Comparison of ENCODE assay signal across 8 cellular contexts in genomic region chr12:24948452-24948815, GRCh38. TPM values are rescaled to one million over a fixed set of nuclear protein-coding genes. Genes with fewer than 3 reads are reported as not detected.
A peak's percentile ranks its signal among the peaks of the same experiment; 100 is the strongest.
DNase-seq lines count a peak whose midpoint lies in the region; ATAC-seq and TF ChIP-seq lines count a peak whose summit lies in the region.

No MANE protein-coding gene starts in this region.

- peak; percentile 31 for DNase-seq in CD1c-positive myeloid dendritic cell (ENCODE audit: extremely low spot score)
- DNase-seq in NB4 (ENCODE audit: low read depth), result peak; percentile 76
- no peak for DNase-seq in astrocyte of the cerebellum (ENCODE audit: low read depth)
- no peak for DNase-seq in immature natural killer cell
- DNase-seq in stimulated activated CD4-positive, alpha-beta T cell treated with anti-CD3 and anti-CD28 coated beads, Interleukin-15, amount 100 ng/mL, for 24 hours, result peak; percentile 59
- no peak for DNase-seq in cerebellar cortex (ENCODE audit: low spot score)
- DNase-seq in SW480 (ENCODE audit: low spot score), result no peak

- TF ChIP-seq POLR2A in NB4 (IDR thresholded peaks at IDR 0.05; ENCODE audit: extremely low read depth, insufficient read length), result no peak

- in situ Hi-C loops in astrocyte of the cerebellum (cut with HindIII; ENCODE audit: low sequenced_read_pairs), result loop anchor here (10.0 kb wide), 1 partner anchor 94 kb away; no protein-coding TSS in a partner anchor

- H3K27ac Mint-ChIP-seq in immature natural killer cell, result peak overlapping the region in 1 of 6 donors; percentile 59

- H3K9me3 Mint-ChIP-seq in immature natural killer cell, result no peaks in the 10 kb centered on the region

- H3K4me3 ChIP-seq in NB4 (ENCODE audit: low read depth, low read length) (peak overlapping the region; percentile 91), astrocyte of the cerebellum (ENCODE audit: low read depth, low read length) (peak overlapping the region; percentile 80)

- TF ChIP-seq CTCF in NB4 (IDR thresholded peaks at IDR 0.05; ENCODE audit: low read depth, low read length) (no peak), astrocyte of the cerebellum (IDR thresholded peaks at IDR 0.05; ENCODE audit: low read depth, low read length, missing control alignments) (no peak)

- no peaks in the 10 kb centered on the region for H3K36me3 Mint-ChIP-seq in immature natural killer cell

- peaks cover 7 to 19% (median 15%) of the 10 kb centered on the region in 3 donors for H3K27me3 Mint-ChIP-seq in immature natural killer cell (ENCODE audit: low read depth in 3 of 3)

- H3K4me1 Mint-ChIP-seq in immature natural killer cell, result peaks cover 20 to 39% of the 10 kb centered on the region in 2 donors

- H3K4me3 Mint-ChIP-seq in immature natural killer cell, result peak overlapping the region; percentile 85 to 92 (median 87)

- peak; percentile 40 for ATAC-seq in GM21529 (IDR thresholded peaks at IDR 0.05; ENCODE audit: unreplicated experiment)

RNA-seq across cellular contexts. Expression of gene BCAT1, which starts 0.5 kb away (rescaled TPM):
- under 1 TPM in 2 of 3 donors, not detected in 1; 0.10 to 0.20 TPM for polyA plus RNA-seq in immature natural killer cell

Comparison
In these comparisons a context has a peak if more than half of its experiments do, and no peak if none do; other contexts are left out.
1. DNase-seq: peak in CD1c-positive myeloid dendritic cell (single experiment), NB4 (single experiment) and stimulated activated CD4-positive, alpha-beta T cell treated with anti-CD3 and anti-CD28 coated beads, Interleukin-15, amount 100 ng/mL, for 24 hours (single experiment); none in astrocyte of the cerebellum (single experiment), immature natural killer cell (0 of 3), cerebellar cortex (single experiment) and SW480 (single experiment).